In genomic region chr1:48488721-48489120, GRCh38 we compare ENCODE assay signal across 34 cellular contexts.
"Had no signal": no experiment of that assay in that cellular context is flagged by ENCODE, and none has a peak within 500 bp of the region (broad histone marks: within the 10 kb centered on the region; RNA-seq: fewer than 3 reads in every experiment).

No MANE protein-coding gene starts in this region.

- ATAC-seq: activated CD8-positive, alpha-beta T cell treated with anti-CD3 and anti-CD28 coated beads for 36 hours; activated naive CD4-positive, alpha-beta T cell treated with anti-CD3 and anti-CD28 coated beads, Interleukin-2, amount 50 U/mL, for 72 hours; activated T-cell treated with anti-CD3 and anti-CD28 coated beads, Interleukin-2, amount 50 U/mL, for 4 hours; activated T-cell treated with anti-CD3 and anti-CD28 coated beads, Interleukin-2, amount 50 U/mL, for 72 hours; activated T-helper 17 cell treated with anti-CD3 and anti-CD28 coated beads, Interleukin-2, amount 50 U/mL, for 72 hours; body of pancreas had no signal

- H3K27me3 ChIP-seq: adrenal gland, body of pancreas, brain microvascular endothelial cell, breast epithelium had no signal

- H3K4me3 ChIP-seq: adrenal gland, body of pancreas, breast epithelium had no signal

- H3K9me3 ChIP-seq: adrenal gland, body of pancreas, breast epithelium had no signal

- H3K36me3 ChIP-seq: adrenal gland, brain microvascular endothelial cell, breast epithelium had no signal

- DNase-seq: activated B cell treated with CpG ODN at 0.5 μM for 24 hours; activated CD4-positive, alpha-beta memory T cell treated with anti-CD3 and anti-CD28 coated beads for 36 hours; activated CD4-positive, alpha-beta T cell treated with anti-CD3 and anti-CD28 coated beads for 4 hours; activated CD4-positive, alpha-beta T cell treated with anti-CD3 and anti-CD28 coated beads, Interleukin-2, amount 10 ng/mL, durations not matched to agents 24 days and 14 days; activated CD4-positive, alpha-beta T cell treated with anti-CD3 and anti-CD28 coated beads, Interleukin-2, amount 50 U/mL, for 1 hour; activated CD4-positive, alpha-beta T cell treated with anti-CD3 and anti-CD28 coated beads, Interleukin-2, amount 50 U/mL, for 4 hours; activated CD4-positive, CD25-positive, alpha-beta regulatory T cell treated with anti-CD3 and anti-CD28 coated beads, Interleukin-2, amount 50 U/mL, for 72 hours; activated CD8-positive, alpha-beta memory T cell treated with anti-CD3 and anti-CD28 coated beads, Interleukin-2, amount 50 U/mL, for 4 hours; activated CD8-positive, alpha-beta T cell treated with anti-CD3 and anti-CD28 coated beads for 36 hours; activated effector memory CD4-positive, alpha-beta T cell treated with anti-CD3 and anti-CD28 coated beads, Interleukin-2, amount 50 U/mL, for 16 hours; activated gamma-delta T cell treated with Interleukin-2 at 50 U/mL for 16 hours; activated naive CD4-positive, alpha-beta T cell; activated naive CD4-positive, alpha-beta T cell treated with anti-CD3 and anti-CD28 coated beads for 36 hours; activated naive CD4-positive, alpha-beta T cell treated with anti-CD3 and anti-CD28 coated beads, Interleukin-2, amount 50 U/mL, for 16 hours; activated naive CD8-positive, alpha-beta T cell treated with anti-CD3 and anti-CD28 coated beads for 36 hours; activated T-cell treated with anti-CD3 and anti-CD28 coated beads for 4 hours; activated T-cell treated with anti-CD3 and anti-CD28 coated beads, Interleukin-2, amount 50 U/mL, for 1 hour; activated T-cell treated with anti-CD3 and anti-CD28 coated beads, Interleukin-2, amount 50 U/mL, for 4 hours; activated T-cell treated with anti-CD3 and anti-CD28 coated beads, Interleukin-2, amount 50 U/mL, for 72 hours; adrenal gland; amniotic stem cell; aorta; body of pancreas; brain microvascular endothelial cell; central memory CD4-positive, alpha-beta T cell; T-helper 1 cell; T-helper 2 cell; T-helper 9 cell had no signal

- FAIRE-seq: astrocyte, TTC549 had no signal

- H3K27ac ChIP-seq: adrenal gland, body of pancreas, brain microvascular endothelial cell, breast epithelium, VCaP had no signal

- H3K4me1 ChIP-seq: body of pancreas, breast epithelium had no signal
